ENCODE assay signal across 8 cellular contexts in the genomic region with DNA sequence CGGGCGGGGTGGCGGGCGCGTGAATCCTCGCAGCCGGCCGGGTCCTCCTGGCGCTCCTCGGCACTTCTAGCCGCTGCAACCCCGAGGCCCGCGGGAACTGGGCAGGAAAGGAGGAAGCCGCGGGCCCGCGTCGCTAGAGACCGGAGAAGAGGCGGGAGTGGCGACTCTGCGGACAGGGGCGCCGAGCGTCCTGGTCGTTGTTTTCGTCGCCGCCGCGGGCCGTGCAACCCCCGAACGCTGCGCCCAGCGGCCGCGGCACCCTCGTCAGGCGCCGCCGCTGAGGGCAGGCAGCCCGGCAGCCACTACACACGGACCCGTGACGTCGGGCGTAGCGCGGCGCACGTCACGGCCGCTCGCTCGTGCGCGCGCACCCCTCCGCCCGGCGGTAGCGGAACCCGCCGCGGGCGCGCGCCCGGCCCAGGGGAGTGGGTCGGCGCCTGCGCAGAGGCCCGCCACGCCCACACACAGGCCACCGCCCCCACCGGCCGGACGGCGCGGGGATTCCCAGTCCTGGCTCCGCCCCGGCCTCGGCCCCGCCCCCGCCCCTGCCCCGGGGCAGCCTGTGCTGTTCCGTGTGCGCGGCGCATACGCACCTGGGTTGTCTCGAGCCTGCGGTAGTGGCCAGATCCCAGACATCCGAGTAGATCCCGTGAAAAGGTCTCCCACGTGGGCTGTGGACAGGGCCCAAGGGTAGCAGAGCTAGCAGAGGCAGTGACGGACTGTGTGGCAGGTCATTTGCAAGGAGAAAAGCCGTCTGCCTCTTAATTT. TPM values are rescaled to one million over a fixed set of nuclear protein-coding genes. Genes with fewer than 3 reads are reported as not detected.
A peak's percentile ranks its signal among the peaks of the same experiment; 100 is the strongest.
DNase-seq lines count a peak whose midpoint lies in the region; ATAC-seq and TF ChIP-seq lines count a peak whose summit lies in the region.

A gene with protein sequence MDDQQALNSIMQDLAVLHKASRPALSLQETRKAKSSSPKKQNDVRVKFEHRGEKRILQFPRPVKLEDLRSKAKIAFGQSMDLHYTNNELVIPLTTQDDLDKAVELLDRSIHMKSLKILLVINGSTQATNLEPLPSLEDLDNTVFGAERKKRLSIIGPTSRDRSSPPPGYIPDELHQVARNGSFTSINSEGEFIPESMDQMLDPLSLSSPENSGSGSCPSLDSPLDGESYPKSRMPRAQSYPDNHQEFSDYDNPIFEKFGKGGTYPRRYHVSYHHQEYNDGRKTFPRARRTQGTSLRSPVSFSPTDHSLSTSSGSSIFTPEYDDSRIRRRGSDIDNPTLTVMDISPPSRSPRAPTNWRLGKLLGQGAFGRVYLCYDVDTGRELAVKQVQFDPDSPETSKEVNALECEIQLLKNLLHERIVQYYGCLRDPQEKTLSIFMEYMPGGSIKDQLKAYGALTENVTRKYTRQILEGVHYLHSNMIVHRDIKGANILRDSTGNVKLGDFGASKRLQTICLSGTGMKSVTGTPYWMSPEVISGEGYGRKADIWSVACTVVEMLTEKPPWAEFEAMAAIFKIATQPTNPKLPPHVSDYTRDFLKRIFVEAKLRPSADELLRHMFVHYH (minus strand): TSS at position 321 of the 768 bp plus-strand sequence. CDS start 44,846 bp downstream, outside the sequence.

- peak within 1 kb of the TSS; percentile 87 for H3K4me3 Mint-ChIP-seq in activated B cell treated with CpG ODN at 0.5 μM for 24 hours
- H3K4me3 Mint-ChIP-seq in immature natural killer cell = peak within 1 kb of the TSS; percentile 88 to 97 (median 92)

- H3K4me1 Mint-ChIP-seq in activated B cell treated with CpG ODN at 0.5 μM for 24 hours (peaks cover 75% of the 10 kb centered on the region), immature natural killer cell (peaks cover 42 to 44% of the 10 kb centered on the region in 2 donors)

- H3K4me3 ChIP-seq in AG04449 (ENCODE audit: low read depth, low read length) = peak within 1 kb of the TSS; percentile 88
- H3K4me3 ChIP-seq in cardiac fibroblast (replicated peaks in 1 of 2; ENCODE audit: low read depth in 2 of 2, low read length in 2 of 2) = peak within 1 kb of the TSS; percentile 77 to 84

- intact Hi-C loops in activated B cell treated with CpG ODN at 0.5 μM for 24 hours (cut with micrococcal nuclease) = loop anchor here (1.0 to 10.0 kb wide), 11 partner anchors 15 to 731 kb away; partner anchors contain the start of genes GYPC, IWS1, SFT2D3 and WDR33

- POLR2A ChIA-PET in AG04449 (lab: Yijun Ruan, JAX) = interaction anchor here (0.9 kb wide), 1 partner anchor 20 kb away, joined by 5 read pairs; no protein-coding TSS in a partner anchor
- POLR2A ChIA-PET in activated B cell treated with CpG ODN at 0.5 μM for 24 hours (lab: Charles Lee) = interaction anchor here (0.7 to 3.9 kb wide), 11 partner anchors 11 to 308 kb away, joined by 3 to 23 read pairs (median 4); partner anchors contain the start of gene IWS1

- no peaks in the 10 kb centered on the region for H3K9me3 Mint-ChIP-seq in activated B cell treated with CpG ODN at 0.5 μM for 24 hours
- H3K9me3 Mint-ChIP-seq in immature natural killer cell = no peaks in the 10 kb centered on the region

- H3K27ac Mint-ChIP-seq in activated B cell treated with CpG ODN at 0.5 μM for 24 hours (peak within 1 kb of the TSS; percentile 100), immature natural killer cell (peak within 1 kb of the TSS; percentile 91 to 99 (median 98))

- no peaks in the 10 kb centered on the region for H3K27me3 Mint-ChIP-seq in activated B cell treated with CpG ODN at 0.5 μM for 24 hours
- H3K27me3 Mint-ChIP-seq in immature natural killer cell (ENCODE audit: low read depth in 3 of 3) = peaks cover 18 to 31% (median 21%) of the 10 kb centered on the region in 3 donors

- TF ChIP-seq CTCF in AG04449 (IDR thresholded peaks at IDR 0.05; ENCODE audit: insufficient read depth, low read length, missing control alignments) = no peak
- no peak for TF ChIP-seq CTCF in activated B cell treated with CpG ODN at 0.5 μM for 24 hours (IDR thresholded peaks at IDR 0.05)
- no peak for TF ChIP-seq CTCF in cardiac fibroblast (IDR thresholded peaks at IDR 0.05; ENCODE audit: low read depth, low read length)

- CTCF ChIA-PET in AG04449 (lab: Yijun Ruan, JAX) (interaction anchor here (1.1 kb wide), 1 partner anchor 32 kb away, joined by 4 read pairs; no protein-coding TSS in a partner anchor), activated B cell treated with CpG ODN at 0.5 μM for 24 hours (lab: Charles Lee) (interaction anchor here (1.0 to 1.3 kb wide), 2 partner anchors 27 to 28 kb away, joined by 3 read pairs; no protein-coding TSS in a partner anchor)

- peak; percentile 62 for ATAC-seq in GM18873 (IDR thresholded peaks at IDR 0.05; ENCODE audit: low FRiP score, unreplicated experiment)
- peak; percentile 73 for ATAC-seq in HG03135 (IDR thresholded peaks at IDR 0.05; ENCODE audit: unreplicated experiment)
- peak; percentile 73 for ATAC-seq in activated B cell treated with CpG ODN at 0.5 μM for 24 hours (ENCODE audit: low read depth)

- H3K36me3 Mint-ChIP-seq in activated B cell treated with CpG ODN at 0.5 μM for 24 hours (ENCODE audit: low read depth) (peaks cover 27% of the 10 kb centered on the region), immature natural killer cell (no peaks in the 10 kb centered on the region)

- DNase-seq in AG04449 (ENCODE audit: low read depth, low spot score) = no peak
- peak; percentile 95 for DNase-seq in NCI-H2227 treated with DMSO at 0.1 percent for 48 hours (lab: John Stamatoyannopoulos, UW)
- DNase-seq in activated B cell treated with CpG ODN at 0.5 μM for 24 hours = peak; percentile 95
- peak; percentile 87 to 96 for DNase-seq in cardiac fibroblast (ENCODE audit: low read depth in 2 of 2)
- peak; percentile 90 to 95 (median 94) for DNase-seq in immature natural killer cell
- DNase-seq in smooth muscle cell of the brain vasculature (ENCODE audit: low read depth, low spot score) = peak; percentile 75

RNA-seq across cellular contexts. Expression of the gene that starts here (rescaled TPM):
- 63.1 and 77.7 TPM in 2 replicates for total RNA-seq in activated B cell treated with CpG ODN at 0.5 μM for 24 hours
- 10 to 100 TPM; 37.4 to 55.9 (median 41.4) TPM for polyA plus RNA-seq in immature natural killer cell
